8 cellular contexts compared by ENCODE assay signal in genomic region chr19:35213678-35214632, GRCh38. TPM values are rescaled to one million over a fixed set of nuclear protein-coding genes. Genes with fewer than 3 reads are reported as not detected.
A peak's percentile ranks its signal among the peaks of the same experiment; 100 is the strongest.
DNase-seq lines count a peak whose midpoint lies in the region; ATAC-seq, FAIRE-seq and TF ChIP-seq lines count a peak whose summit lies in the region.

No MANE protein-coding gene starts in this region.

- H3K4me3 ChIP-seq in epithelial cell of esophagus (ENCODE audit: low read length), result no peak overlapping the region
- H3K4me3 ChIP-seq in prostate gland, result no peak overlapping the region

- H3K36me3 ChIP-seq in prostate gland, result no peaks in the 10 kb centered on the region

- no peaks in the 10 kb centered on the region for H3K27me3 ChIP-seq in prostate gland (replicated peaks; ENCODE audit: insufficient read depth)

- in situ Hi-C loops in GM13977 (cut with MboI; ENCODE audit: low pct_unique_long_range_greater_than_20kb, low sequenced_read_pairs, unreplicated experiment), result no loop called here

- H3K4me1 ChIP-seq in prostate gland (replicated peaks), result peaks cover 5% of the 10 kb centered on the region

- peak overlapping the region; percentile 69 to 73 for H3K27ac ChIP-seq in prostate gland

- no peak for FAIRE-seq in urothelium cell line (lab: Jason Lieb, UNC)

- TF ChIP-seq CTCF in GM13977 (IDR thresholded peaks at IDR 0.05; ENCODE audit: extremely low read depth, insufficient read depth, missing control alignments) (no peak), epithelial cell of esophagus (IDR thresholded peaks at IDR 0.05; ENCODE audit: insufficient read depth, low read depth, low read length, missing control alignments) (no peak), prostate gland (IDR thresholded peaks at IDR 0.05) (no peak)

- no peak for TF ChIP-seq POLR2A in prostate gland (IDR thresholded peaks at IDR 0.05)

- H3K9me3 ChIP-seq in prostate gland, result no peaks in the 10 kb centered on the region

- 10% methylated on average over 21 of the region's 21 CpGs for WGBS in prostate gland

- peak; percentile 61 for ATAC-seq in HG03175 (IDR thresholded peaks at IDR 0.05; ENCODE audit: unreplicated experiment)

- intact Hi-C loops in prostate gland (cut with DNase I), result no loop called here

- DNase-seq in GM13977 (ENCODE audit: low spot score) (peak; percentile 39), NCI-H526 treated with DMSO at 0.1 percent for 48 hours (lab: John Stamatoyannopoulos, UW) (peak; percentile 62), epithelial cell of esophagus (ENCODE audit: low read depth) (peak; percentile 95), prostate gland (ENCODE audit: low spot score) (peak; percentile 91), urothelium cell line (ENCODE audit: low spot score) (peak; percentile 82), NK-92 (lab: John Stamatoyannopoulos, UW; ENCODE audit: unreplicated experiment) (no peak)
- peak; percentile 85 for DNase-seq in activated CD8-positive, alpha-beta memory T cell treated with anti-CD3 and anti-CD28 coated beads for 24 hours

RNA-seq across cellular contexts. Expression of gene FAM187B, which starts 14.6 kb away (rescaled TPM):
- total RNA-seq in prostate gland, result 1 to 10 TPM in 1 of 2 donors, not detected in 1; 1.1 TPM

RNA-seq across cellular contexts. Expression of gene LSR, which starts 34.8 kb away (rescaled TPM):
- total RNA-seq in prostate gland, result 100 to 1,000 TPM; 119 to 202 TPM

RNA-seq across cellular contexts. Expression of gene USF2, which starts 54.8 kb away (rescaled TPM):
- total RNA-seq in prostate gland, result 100 to 1,000 TPM; 107 to 151 TPM

RNA-seq across cellular contexts. Expression of gene FXYD5, which starts 59.4 kb away (rescaled TPM):
- 10 to 100 TPM; 18.8 to 43.2 TPM for total RNA-seq in prostate gland
